ENCODE assay signal across 11 cellular contexts in genomic region chr19:3398114-3398899, GRCh38. TPM values are rescaled to one million over a fixed set of nuclear protein-coding genes. Genes with fewer than 3 reads are reported as not detected.
DNase-seq lines count a peak whose midpoint lies in the region; ATAC-seq and TF ChIP-seq lines count a peak whose summit lies in the region.
"Had no signal": no experiment of that assay in that cellular context is flagged by ENCODE, and none has a peak within 500 bp of the region (broad histone marks: within the 10 kb centered on the region; RNA-seq: fewer than 3 reads in every experiment).

No MANE protein-coding gene starts in this region.

- RAD21 ChIA-PET in HCT116 (lab: Charles Lee; ENCODE audit: low non-redundant PET in 1 of 2, low total read pairs in 2 of 2, uncharacterized antibody in 2 of 2, unreplicated experiment in 2 of 2): no interaction called here

- H3K4me1 ChIP-seq in HCT116 (ENCODE audit: control insufficient read depth in 1 of 2, insufficient read depth in 2 of 2, low read length in 2 of 2) (peaks cover 17 to 37% of the 10 kb centered on the region in 2 experiments), esophagus muscularis mucosa (peaks cover 49 to 100% (median 93%) of the 10 kb centered on the region in 4 donors), right lobe of liver (peaks cover 0 to 69% (median 34%) of the 10 kb centered on the region in 4 donors), skeletal muscle satellite cell (ENCODE audit: control insufficient read depth, insufficient read depth, low read length) (peaks cover 32% of the 10 kb centered on the region)

- H3K27me3 Mint-ChIP-seq in activated CD8-positive, alpha-beta T cell treated with anti-CD3 and anti-CD28 coated beads, Interleukin-2, amount 10 ng/mL, durations not matched to agents 7 days and 5 days (ENCODE audit: low read depth): no peaks in the 10 kb centered on the region
- H3K27me3 Mint-ChIP-seq in CD14-positive monocyte (ENCODE audit: low read depth in 3 of 3): no peaks in the 10 kb centered on the region
- H3K27me3 Mint-ChIP-seq: stimulated activated naive CD8-positive, alpha-beta T cell treated with anti-CD3 and anti-CD28 coated beads, Interleukin-15, amount 100 ng/mL, for 72 hours had no signal

- no peak overlapping the region for H3K4me3 Mint-ChIP-seq in activated CD8-positive, alpha-beta T cell treated with anti-CD3 and anti-CD28 coated beads, Interleukin-2, amount 10 ng/mL, durations not matched to agents 7 days and 5 days
- no peak overlapping the region for H3K4me3 Mint-ChIP-seq in CD14-positive monocyte
- H3K4me3 Mint-ChIP-seq: stimulated activated naive CD8-positive, alpha-beta T cell treated with anti-CD3 and anti-CD28 coated beads, Interleukin-15, amount 100 ng/mL, for 72 hours had no signal

- H2AFZ ChIP-seq in HCT116 (ENCODE audit: low read depth, low read length, poor library complexity, severe bottlenecking): no peak overlapping the region

- no peaks in the 10 kb centered on the region for H3K36me3 Mint-ChIP-seq in activated CD8-positive, alpha-beta T cell treated with anti-CD3 and anti-CD28 coated beads, Interleukin-2, amount 10 ng/mL, durations not matched to agents 7 days and 5 days (ENCODE audit: low read depth)
- peaks cover 21 to 59% of the 10 kb centered on the region in 2 donors for H3K36me3 Mint-ChIP-seq in CD14-positive monocyte

- H3K4me2 ChIP-seq in HCT116 (ENCODE audit: low read length) (peak overlapping the region; percentile 74), skeletal muscle satellite cell (ENCODE audit: low read length) (peak overlapping the region; percentile 48)

- H3K27ac Mint-ChIP-seq in activated CD8-positive, alpha-beta T cell treated with anti-CD3 and anti-CD28 coated beads, Interleukin-2, amount 10 ng/mL, durations not matched to agents 7 days and 5 days: no peak overlapping the region
- peak overlapping the region in 1 of 7 donors; percentile 61 for H3K27ac Mint-ChIP-seq in CD14-positive monocyte
- H3K27ac Mint-ChIP-seq: stimulated activated naive CD8-positive, alpha-beta T cell treated with anti-CD3 and anti-CD28 coated beads, Interleukin-15, amount 100 ng/mL, for 72 hours had no signal

- H3K9me3 Mint-ChIP-seq in activated CD8-positive, alpha-beta T cell treated with anti-CD3 and anti-CD28 coated beads, Interleukin-2, amount 10 ng/mL, durations not matched to agents 7 days and 5 days (ENCODE audit: insufficient read depth): no peaks in the 10 kb centered on the region
- H3K9me3 Mint-ChIP-seq in CD14-positive monocyte: peaks cover 0 to 10% (median 5%) of the 10 kb centered on the region in 7 donors
- H3K9me3 Mint-ChIP-seq: stimulated activated naive CD8-positive, alpha-beta T cell treated with anti-CD3 and anti-CD28 coated beads, Interleukin-15, amount 100 ng/mL, for 72 hours had no signal

- H3K27me3 ChIP-seq in HCT116 (ENCODE audit: insufficient read depth, low read length) (no peaks in the 10 kb centered on the region), esophagus muscularis mucosa (no peaks in the 10 kb centered on the region), right lobe of liver (no peaks in the 10 kb centered on the region), skeletal muscle satellite cell (ENCODE audit: control insufficient read depth, insufficient read depth, low read length) (no peaks in the 10 kb centered on the region)

- TF ChIP-seq EP300 in esophagus muscularis mucosa (IDR thresholded peaks at IDR 0.05): peak; percentile 49

- no peak for TF ChIP-seq RAD21 in HCT116 (IDR thresholded peaks at IDR 0.05; ENCODE audit: low read depth)

- no peaks in the 10 kb centered on the region for H3K9me2 ChIP-seq in HCT116 (ENCODE audit: insufficient read depth)

- H3K9ac ChIP-seq in HCT116 (ENCODE audit: low read length) (0 out of 2 replicates have a peak overlapping the region, but pooled peaks have one; percentile 59), skeletal muscle satellite cell (ENCODE audit: low read depth, low read length) (no peak overlapping the region)

- TF ChIP-seq POLR2A in HCT116 (IDR thresholded peaks at IDR 0.05; ENCODE audit: borderline replicate concordance, extremely low read depth, insufficient read depth, insufficient read length) (no peak), esophagus muscularis mucosa (IDR thresholded peaks at IDR 0.05; ENCODE audit: low read depth) (no peak), right lobe of liver (IDR thresholded peaks at IDR 0.05) (no peak)

- ATAC-seq in HCT116 (no peak), right lobe of liver (peak; percentile 52 to 67 (median 63))
- ATAC-seq in activated CD8-positive, alpha-beta T cell treated with anti-CD3 and anti-CD28 coated beads, Interleukin-2, amount 10 ng/mL, durations not matched to agents 7 days and 5 days: no peak
- ATAC-seq: stimulated activated naive CD8-positive, alpha-beta T cell treated with anti-CD3 and anti-CD28 coated beads, Interleukin-15, amount 100 ng/mL, for 72 hours had no signal

- H3K4me3 ChIP-seq in HCT116 (replicated peaks in 1 of 2; ENCODE audit: low read depth in 1 of 2, low read length in 2 of 2) (no peak overlapping the region), esophagus muscularis mucosa (peak overlapping the region; percentile 35 to 57 (median 46)), right lobe of liver (peak overlapping the region in 2 of 3 donors; percentile 25 to 34), skeletal muscle satellite cell (ENCODE audit: low read length) (no peak overlapping the region)

- in situ Hi-C loops in ACHN (cut with HindIII; ENCODE audit: low pct_ligation_motif_present, low pct_unique_long_range_greater_than_20kb, low sequenced_read_pairs): no loop called here

- H3K27ac ChIP-seq in HCT116 (ENCODE audit: low read depth, low read length) (peak overlapping the region; percentile 78; the same call in 1 of the 2 replicates), esophagus muscularis mucosa (replicated peaks in 1 of 4) (peak overlapping the region; percentile 95 to 100 (median 99)), right lobe of liver (peak overlapping the region; percentile 9 to 100 (median 99))

- H3K4me1 Mint-ChIP-seq in activated CD8-positive, alpha-beta T cell treated with anti-CD3 and anti-CD28 coated beads, Interleukin-2, amount 10 ng/mL, durations not matched to agents 7 days and 5 days (ENCODE audit: low read depth): no peaks in the 10 kb centered on the region
- H3K4me1 Mint-ChIP-seq in CD14-positive monocyte: peaks cover 11% of the 10 kb centered on the region
- H3K4me1 Mint-ChIP-seq: stimulated activated naive CD8-positive, alpha-beta T cell treated with anti-CD3 and anti-CD28 coated beads, Interleukin-15, amount 100 ng/mL, for 72 hours had no signal

- H4K20me1 ChIP-seq in HCT116 (ENCODE audit: insufficient read depth): peaks cover 7% of the 10 kb centered on the region; the same call in 1 of the 2 replicates

- H3K79me2 ChIP-seq in HCT116 (ENCODE audit: insufficient read depth, low read length): peaks cover 99% of the 10 kb centered on the region

- WGBS in esophagus muscularis mucosa: 48% methylated on average over 17 of the region's 31 CpGs
- 24% methylated on average over 15 of the region's 31 CpGs for WGBS in right lobe of liver (ENCODE audit: insufficient coverage, low coverage, low lambda C conversion rate, missing lambda C conversion rate)

- TF ChIP-seq CTCF in HCT116 (IDR thresholded peaks at IDR 0.05 in 2 of 3, conservative IDR thresholded peaks at IDR 0.05 in 1 of 3; ENCODE audit: borderline replicate concordance in 1 of 3, insufficient read depth in 1 of 3, low read depth in 2 of 3, low read length in 2 of 3) (no peak), esophagus muscularis mucosa (IDR thresholded peaks at IDR 0.05) (no peak), right lobe of liver (IDR thresholded peaks at IDR 0.05) (no peak), CD14-positive monocyte (IDR thresholded peaks at IDR 0.05) (no peak)

- intact Hi-C loops in HCT116 (cut with micrococcal nuclease) (no loop called here), esophagus muscularis mucosa (cut with DNase I) (no loop called here), right lobe of liver (cut with DNase I) (no loop called here), CD14-positive monocyte (cut with micrococcal nuclease) (no loop called here)

- POLR2A ChIA-PET in HCT116 (lab: Charles Lee): interaction anchor here (0.7 kb wide), 1 partner anchor 13 kb away, joined by 3 read pairs; no protein-coding TSS in a partner anchor
- POLR2A ChIA-PET in activated CD8-positive, alpha-beta T cell treated with anti-CD3 and anti-CD28 coated beads, Interleukin-2, amount 10 ng/mL, durations not matched to agents 7 days and 5 days (lab: Charles Lee): no interaction called here

- H3K9me3 ChIP-seq in HCT116 (ENCODE audit: control insufficient read depth in 1 of 2, insufficient read depth in 1 of 2, low read depth in 1 of 2, low read length in 2 of 2) (no peaks in the 10 kb centered on the region), esophagus muscularis mucosa (no peaks in the 10 kb centered on the region), right lobe of liver (no peaks in the 10 kb centered on the region), skeletal muscle satellite cell (replicated peaks; ENCODE audit: low read length) (no peaks in the 10 kb centered on the region)
- H3K9me3 ChIP-seq: Caco-2 had no signal

- DNase-seq in HCT116 (ENCODE audit: low read depth, low spot score): no peak
- DNase-seq in esophagus muscularis mucosa (ENCODE audit: extremely low spot score): peak; percentile 93
- peak; percentile 70 to 89 (median 89) for DNase-seq in right lobe of liver
- no peak for DNase-seq in ACHN
- no peak for DNase-seq in effector CD8-positive, alpha-beta T cell (lab: John Stamatoyannopoulos, UW)
- no peak for DNase-seq in activated CD8-positive, alpha-beta T cell treated with anti-CD3 and anti-CD28 coated beads, Interleukin-2, amount 10 ng/mL, durations not matched to agents 7 days and 5 days
- DNase-seq in CD14-positive monocyte (ENCODE audit: low spot score): no peak
- DNase-seq: SHP77; stimulated activated naive CD8-positive, alpha-beta T cell treated with anti-CD3 and anti-CD28 coated beads, Interleukin-15, amount 100 ng/mL, for 72 hours had no signal

- H3K36me3 ChIP-seq in HCT116 (ENCODE audit: control insufficient read depth in 1 of 2, insufficient read depth in 2 of 2, low read length in 2 of 2) (peaks cover 0 to 15% of the 10 kb centered on the region in 2 experiments; a peak in 1 of 4 replicates), esophagus muscularis mucosa (peaks cover 5 to 21% (median 14%) of the 10 kb centered on the region in 4 donors), right lobe of liver (peaks cover 0 to 9% (median 2%) of the 10 kb centered on the region in 4 donors), skeletal muscle satellite cell (ENCODE audit: insufficient read depth, low read length) (peaks cover 23% of the 10 kb centered on the region)

- CTCF ChIA-PET in HCT116 (lab: Charles Lee): no interaction called here
- CTCF ChIA-PET in activated CD8-positive, alpha-beta T cell treated with anti-CD3 and anti-CD28 coated beads, Interleukin-2, amount 10 ng/mL, durations not matched to agents 7 days and 5 days (lab: Charles Lee): no interaction called here

- BruUV-seq in HCT116 (replicated peaks; lab: Mats Ljungman, UMichigan): no TSS peak

RNA-seq across cellular contexts. Expression of gene NFIC, which starts 31.9 kb away (rescaled TPM):
- total RNA-seq in HCT116 (2021; ENCODE audit: unreplicated experiment) (116 TPM), esophagus muscularis mucosa (100 to 1,000 TPM; 165 to 297 (median 211) TPM), right lobe of liver (100 to 1,000 TPM in 4 of 6 experiments, 10 to 100 TPM in 2; 94.6 to 168 (median 120) TPM)
- polyA plus RNA-seq in HCT116 (2012): 42.8 and 55.4 TPM in 2 replicates
- total RNA-seq in skeletal muscle satellite cell (2012; rRNA removed): 72.1 and 73.3 TPM in 2 replicates
- 10 to 100 TPM; 13.4 to 14.0 TPM for total RNA-seq in activated CD8-positive, alpha-beta T cell treated with anti-CD3 and anti-CD28 coated beads, Interleukin-2, amount 10 ng/mL, durations not matched to agents 7 days and 5 days
- 10 to 100 TPM in 1 of 2 donors, 1 to 10 TPM in 1; 7.0 to 11.5 TPM for polyA plus RNA-seq in CD14-positive monocyte

Comparison
In these comparisons a context has a peak if more than half of its experiments do, and no peak if none do; other contexts are left out.
1. ATAC-seq: peak in right lobe of liver (4 of 4); none in HCT116 (single experiment) and activated CD8-positive, alpha-beta T cell treated with anti-CD3 and anti-CD28 coated beads, Interleukin-2, amount 10 ng/mL, durations not matched to agents 7 days and 5 days (single experiment).
2. DNase-seq: peak in esophagus muscularis mucosa (single experiment) and right lobe of liver (3 of 3); none in HCT116 (single experiment), ACHN (single experiment), effector CD8-positive, alpha-beta T cell (single experiment), activated CD8-positive, alpha-beta T cell treated with anti-CD3 and anti-CD28 coated beads, Interleukin-2, amount 10 ng/mL, durations not matched to agents 7 days and 5 days (single experiment) and CD14-positive monocyte (single experiment).
3. H3K4me3 ChIP-seq: peak in esophagus muscularis mucosa (4 of 4) and right lobe of liver (2 of 3); none in HCT116 (0 of 2) and skeletal muscle satellite cell (single experiment).
4. Peak in every context shown above with its lines, with median percentiles within 50 percentile points of each other: H3K27ac ChIP-seq.